In the genomic region with DNA sequence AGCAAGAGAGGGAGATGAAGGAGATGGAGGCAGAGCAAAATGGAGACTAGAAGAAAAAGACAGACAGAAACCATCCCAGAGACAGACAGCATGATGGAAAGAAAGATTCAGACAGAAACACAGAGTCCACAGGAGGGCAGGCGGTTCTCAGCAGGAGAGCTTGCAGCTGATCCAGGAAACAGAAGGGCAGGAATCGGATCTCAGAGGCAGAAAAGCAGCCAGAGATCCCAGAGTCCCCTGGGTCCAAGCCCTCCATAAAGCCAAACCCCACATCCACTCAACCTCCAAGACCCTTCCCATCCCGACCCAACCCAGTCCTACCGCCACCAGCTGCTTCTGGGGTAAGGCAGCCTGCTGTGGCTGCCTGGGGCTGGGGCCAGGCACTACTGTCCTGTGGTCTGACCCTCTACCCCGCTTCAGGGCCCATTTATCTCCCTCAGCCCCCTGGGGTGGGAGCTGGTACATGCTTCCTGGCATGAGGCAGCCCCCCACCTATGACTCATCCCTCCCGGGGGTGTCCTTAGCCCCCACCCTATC, we compare ENCODE assay signal across 12 cellular contexts. TPM values are rescaled to one million over a fixed set of nuclear protein-coding genes. Genes with fewer than 3 reads are reported as not detected.
DNase-seq lines count a peak whose midpoint lies in the region; ATAC-seq and TF ChIP-seq lines count a peak whose summit lies in the region.
"Had no signal": no experiment of that assay in that cellular context is flagged by ENCODE, and none has a peak within 500 bp of the region (broad histone marks: within the 10 kb centered on the region; RNA-seq: fewer than 3 reads in every experiment).

A gene with protein sequence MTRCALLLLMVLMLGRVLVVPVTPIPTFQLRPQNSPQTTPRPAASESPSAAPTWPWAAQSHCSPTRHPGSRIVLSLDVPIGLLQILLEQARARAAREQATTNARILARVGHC (minus strand): TSS at position 400 of the 537 bp plus-strand sequence. CDS start 657 bp downstream, outside the sequence.

- no peaks in the 10 kb centered on the region for H3K27me3 ChIP-seq in fibroblast of lung (ENCODE audit: control insufficient read depth, insufficient read depth, low read length)
- H3K27me3 ChIP-seq: colonic mucosa had no signal

- no peaks in the 10 kb centered on the region for H3K9me3 Mint-ChIP-seq in activated CD4-positive, alpha-beta T cell treated with anti-CD3 and anti-CD28 coated beads, Interleukin-2, amount 10 ng/mL, durations not matched to agents 7 days and 5 days
- H3K9me3 Mint-ChIP-seq: CD4-positive, alpha-beta T cell had no signal

- no peak within 1 kb of the TSS for H2AFZ ChIP-seq in fibroblast of lung (ENCODE audit: low read length)

- peaks cover 8% of the 10 kb centered on the region for H3K36me3 ChIP-seq in fibroblast of lung (ENCODE audit: control insufficient read depth, insufficient read depth, low read length)
- H3K36me3 ChIP-seq: colonic mucosa had no signal

- H3K9ac ChIP-seq in fibroblast of lung (ENCODE audit: insufficient read depth, low read length), result no peak within 1 kb of the TSS

- H4K20me1 ChIP-seq in fibroblast of lung (ENCODE audit: control insufficient read depth, extremely low read depth, insufficient read depth, low read length), result no peaks in the 10 kb centered on the region

- CTCF ChIA-PET in activated CD4-positive, alpha-beta T cell treated with anti-CD3 and anti-CD28 coated beads, Interleukin-2, amount 10 ng/mL, durations not matched to agents 7 days and 5 days (lab: Charles Lee), result no interaction called here

- no peaks in the 10 kb centered on the region for H3K36me3 Mint-ChIP-seq in activated CD4-positive, alpha-beta T cell treated with anti-CD3 and anti-CD28 coated beads, Interleukin-2, amount 10 ng/mL, durations not matched to agents 7 days and 5 days (ENCODE audit: low read depth)
- H3K36me3 Mint-ChIP-seq in T-helper 17 cell (ENCODE audit: low read depth), result no peaks in the 10 kb centered on the region

- no peak for TF ChIP-seq CTCF in fibroblast of lung (conservative IDR thresholded peaks at IDR 0.05 in 1 of 2, IDR thresholded peaks at IDR 0.05 in 1 of 2; ENCODE audit: low read depth in 1 of 2, low read length in 2 of 2)

- no peak within 1 kb of the TSS for H3K4me3 Mint-ChIP-seq in activated CD4-positive, alpha-beta T cell treated with anti-CD3 and anti-CD28 coated beads, Interleukin-2, amount 10 ng/mL, durations not matched to agents 7 days and 5 days
- no peak within 1 kb of the TSS for H3K4me3 Mint-ChIP-seq in T-helper 17 cell
- H3K4me3 Mint-ChIP-seq: CD4-positive, alpha-beta T cell had no signal

- H3K27me3 Mint-ChIP-seq in activated CD4-positive, alpha-beta T cell treated with anti-CD3 and anti-CD28 coated beads, Interleukin-2, amount 10 ng/mL, durations not matched to agents 7 days and 5 days, result no peaks in the 10 kb centered on the region
- H3K27me3 Mint-ChIP-seq in T-helper 17 cell, result peaks cover 9% of the 10 kb centered on the region
- H3K27me3 Mint-ChIP-seq: CD4-positive, alpha-beta T cell had no signal

- H3K27ac ChIP-seq in fibroblast of lung (ENCODE audit: insufficient read depth, low read length) (peak within 1 kb of the TSS; percentile 49), substantia nigra (ENCODE audit: low read depth, low read length, poor library complexity, severe bottlenecking) (peak within 1 kb of the TSS; percentile 64)
- H3K27ac ChIP-seq: colonic mucosa had no signal

- H3K4me2 ChIP-seq in fibroblast of lung (ENCODE audit: extremely low read depth, insufficient read depth, low read length), result no peak within 1 kb of the TSS

- no peak within 1 kb of the TSS for H3K4me3 ChIP-seq in fibroblast of lung (replicated peaks in 1 of 4; ENCODE audit: control extremely low read depth in 1 of 4, insufficient read depth in 1 of 4, low read depth in 3 of 4, low read length in 4 of 4)
- H3K4me3 ChIP-seq: colonic mucosa, lung had no signal

- no peak for DNase-seq in activated CD4-positive, alpha-beta T cell treated with anti-CD3 and anti-CD28 coated beads, Interleukin-2, amount 10 ng/mL, durations not matched to agents 7 days and 5 days
- DNase-seq in activated CD4-positive, alpha-beta T cell treated with anti-CD3 and anti-CD28 coated beads for 1 hour, result no peak
- DNase-seq in T-helper 17 cell, result no peak
- peak; percentile 28 to 47 for DNase-seq in fibroblast of lung (ENCODE audit: low read depth in 2 of 2)
- peak in 1 of 49 donors; percentile 51 for DNase-seq in substantia nigra (lab: John Stamatoyannopoulos, UW)
- no peak for DNase-seq in GDM1 (lab: John Stamatoyannopoulos, UW)
- no peak for DNase-seq in NCI-H1436 (lab: John Stamatoyannopoulos, UW)
- DNase-seq: NCI-H345 had no signal

- no peaks in the 10 kb centered on the region for H3K79me2 ChIP-seq in fibroblast of lung (ENCODE audit: control insufficient read depth, insufficient read depth, low read length)

- peaks cover 42% of the 10 kb centered on the region for H3K4me1 ChIP-seq in fibroblast of lung (ENCODE audit: control insufficient read depth, extremely low read depth, insufficient read depth, low read length)

- POLR2A ChIA-PET in activated CD4-positive, alpha-beta T cell treated with anti-CD3 and anti-CD28 coated beads, Interleukin-2, amount 10 ng/mL, durations not matched to agents 7 days and 5 days (lab: Charles Lee), result no interaction called here

- H3K9me3 ChIP-seq in T-helper 17 cell (ENCODE audit: control insufficient read depth, low read length, poor library complexity, severe bottlenecking), result no peaks in the 10 kb centered on the region
- no peaks in the 10 kb centered on the region for H3K9me3 ChIP-seq in fibroblast of lung (ENCODE audit: control insufficient read depth, insufficient read depth, low read depth, low read length)
- H3K9me3 ChIP-seq: colonic mucosa had no signal

- no peak for ATAC-seq in T-helper 17 cell
- ATAC-seq in GM21786 (IDR thresholded peaks at IDR 0.05; ENCODE audit: unreplicated experiment), result no peak

- peak within 1 kb of the TSS; percentile 47 for H3K27ac Mint-ChIP-seq in activated CD4-positive, alpha-beta T cell treated with anti-CD3 and anti-CD28 coated beads, Interleukin-2, amount 10 ng/mL, durations not matched to agents 7 days and 5 days
- H3K27ac Mint-ChIP-seq in T-helper 17 cell, result peak within 1 kb of the TSS; percentile 57
- H3K27ac Mint-ChIP-seq: CD4-positive, alpha-beta T cell had no signal

- peaks cover 38% of the 10 kb centered on the region for H3K4me1 Mint-ChIP-seq in activated CD4-positive, alpha-beta T cell treated with anti-CD3 and anti-CD28 coated beads, Interleukin-2, amount 10 ng/mL, durations not matched to agents 7 days and 5 days
- H3K4me1 Mint-ChIP-seq in T-helper 17 cell, result peaks cover 19% of the 10 kb centered on the region

RNA-seq across cellular contexts. Expression of the gene that starts here (rescaled TPM):
- total RNA-seq in activated CD4-positive, alpha-beta T cell treated with anti-CD3 and anti-CD28 coated beads, Interleukin-2, amount 10 ng/mL, durations not matched to agents 7 days and 5 days, result not detected
- total RNA-seq in T-helper 17 cell, result not detected
- total RNA-seq in fibroblast of lung, result 0.26 and 0.66 TPM in 2 replicates
- polyA plus RNA-seq in fibroblast of lung, result 0.07 and 0.27 TPM in 2 replicates
- polyA plus RNA-seq in fibroblast of lung (2012), result 0.32 and 0.40 TPM in 2 replicates
- polyA minus RNA-seq in fibroblast of lung (ENCODE audit: low replicate concordance), result 3.8 TPM in 1 of 2 replicates, not detected in the other
- total RNA-seq: CD4-positive, alpha-beta T cell; colonic mucosa had no signal

Comparison
In these comparisons a context has a peak if more than half of its experiments do, and no peak if none do; other contexts are left out.
1. DNase-seq: peak in fibroblast of lung (2 of 2); none in activated CD4-positive, alpha-beta T cell treated with anti-CD3 and anti-CD28 coated beads, Interleukin-2, amount 10 ng/mL, durations not matched to agents 7 days and 5 days (single experiment), activated CD4-positive, alpha-beta T cell treated with anti-CD3 and anti-CD28 coated beads for 1 hour (single experiment), T-helper 17 cell (0 of 3), GDM1 (single experiment) and NCI-H1436 (single experiment).